In the genomic region with DNA sequence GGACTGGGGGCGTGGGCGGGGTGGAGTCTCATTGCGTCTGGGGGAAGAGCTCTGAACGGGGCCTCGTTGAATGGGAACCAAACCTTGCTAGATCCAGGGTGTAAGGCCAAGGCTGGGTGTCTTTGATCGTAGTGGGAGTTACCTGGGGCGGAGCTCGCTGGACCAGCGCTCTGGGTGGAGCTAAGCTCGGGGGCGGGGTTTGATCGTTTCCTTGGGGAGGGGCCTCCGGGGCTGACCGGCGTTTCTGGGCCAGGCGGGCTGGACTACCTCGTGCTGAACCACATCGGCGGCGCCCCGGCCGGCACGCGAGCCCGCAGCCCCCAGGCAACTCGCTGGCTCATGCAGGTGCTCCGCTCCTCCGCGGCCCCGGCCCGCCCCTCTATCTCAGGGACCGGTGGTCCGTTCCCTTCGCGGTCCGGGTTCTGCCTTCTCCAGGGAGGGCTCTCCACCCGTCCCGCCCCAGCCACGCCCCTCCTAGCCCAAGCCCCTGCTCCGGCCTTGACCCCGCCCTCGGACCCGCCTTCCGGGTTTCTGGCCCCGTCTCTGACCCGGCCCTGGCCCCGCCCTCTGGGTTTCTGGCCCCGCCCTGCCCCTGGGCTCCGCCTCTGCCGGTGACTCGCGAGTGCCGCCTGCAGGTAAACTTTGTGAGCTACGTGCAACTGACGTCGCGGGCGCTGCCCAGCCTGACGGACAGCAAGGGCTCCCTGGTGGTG, we compare ENCODE assay signal across 7 cellular contexts. TPM values are rescaled to one million over a fixed set of nuclear protein-coding genes. Genes with fewer than 3 reads are reported as not detected.
DNase-seq lines count a peak whose midpoint lies in the region; ATAC-seq, FAIRE-seq and TF ChIP-seq lines count a peak whose summit lies in the region.

No MANE protein-coding gene starts in this region.

- peak overlapping the region; percentile 60 for H3K4me2 ChIP-seq in keratinocyte (ENCODE audit: control insufficient read depth, extremely low read depth, insufficient read depth, low read depth, low read length)

- peaks cover 30% of the 10 kb centered on the region for H3K4me1 Mint-ChIP-seq in activated B cell treated with CpG ODN at 0.5 μM for 24 hours

- peak overlapping the region; percentile 85 for H3K4me3 Mint-ChIP-seq in activated B cell treated with CpG ODN at 0.5 μM for 24 hours

- POLR2A ChIA-PET in activated B cell treated with CpG ODN at 0.5 μM for 24 hours (lab: Charles Lee): interaction anchor here (0.5 to 6.4 kb wide), 16 partner anchors 9 to 1052 kb away, joined by 3 to 102 read pairs (median 6); partner anchors contain the start of genes CATSPERD, KHSRP, LONP1 and SAFB

- no peaks in the 10 kb centered on the region for H3K27me3 ChIP-seq in keratinocyte (ENCODE audit: control insufficient read depth, extremely low read depth, insufficient read depth, low read length)

- H3K27ac ChIP-seq in keratinocyte (ENCODE audit: control insufficient read depth, insufficient read depth, low read length): peak overlapping the region; percentile 54

- CTCF ChIA-PET in activated B cell treated with CpG ODN at 0.5 μM for 24 hours (lab: Charles Lee): interaction anchor here (1.1 to 2.0 kb wide), 4 partner anchors 10 to 117 kb away, joined by 3 to 5 read pairs (median 4); no protein-coding TSS in a partner anchor

- intact Hi-C loops in activated B cell treated with CpG ODN at 0.5 μM for 24 hours (cut with micrococcal nuclease): loop anchor here (1.0 to 2.0 kb wide), 4 partner anchors 64 to 896 kb away; partner anchors contain the start of genes FEM1A, SAFB and VMAC

- H2AFZ ChIP-seq in keratinocyte (ENCODE audit: control insufficient read depth, low read length): peak overlapping the region; percentile 81

- peak; percentile 31 for TF ChIP-seq CTCF in activated B cell treated with CpG ODN at 0.5 μM for 24 hours (IDR thresholded peaks at IDR 0.05)
- peak; percentile 63 to 96 (median 93) for TF ChIP-seq CTCF in keratinocyte (optimal IDR thresholded peaks at IDR 0.05 in 1 of 3, IDR thresholded peaks at IDR 0.05 in 1 of 3, conservative IDR thresholded peaks at IDR 0.05 in 1 of 3; ENCODE audit: extremely low read depth in 1 of 3, insufficient read depth in 2 of 3, low read length in 3 of 3)

- peak overlapping the region; percentile 52 to 69 (median 62) for H3K4me3 ChIP-seq in keratinocyte (ENCODE audit: control insufficient read depth in 2 of 3, extremely low read depth in 1 of 3, insufficient read depth in 2 of 3, low read depth in 1 of 3, low read length in 3 of 3)

- FAIRE-seq in keratinocyte (lab: Jason Lieb, UNC): peak; percentile 32

- H3K9me3 ChIP-seq in keratinocyte (ENCODE audit: control insufficient read depth, low read depth, low read length): no peaks in the 10 kb centered on the region

- H3K36me3 Mint-ChIP-seq in activated B cell treated with CpG ODN at 0.5 μM for 24 hours (ENCODE audit: low read depth): peaks cover 13% of the 10 kb centered on the region

- ATAC-seq in GM18511 (IDR thresholded peaks at IDR 0.05; ENCODE audit: unreplicated experiment) (peak; percentile 66), HG03045 (IDR thresholded peaks at IDR 0.05; ENCODE audit: unreplicated experiment) (peak; percentile 36), activated B cell treated with CpG ODN at 0.5 μM for 24 hours (ENCODE audit: low read depth) (peak; percentile 74)

- peaks cover 7% of the 10 kb centered on the region for H3K4me1 ChIP-seq in keratinocyte (ENCODE audit: control insufficient read depth, extremely low read depth, insufficient read depth, low read length)

- peaks cover 10% of the 10 kb centered on the region for H4K20me1 ChIP-seq in keratinocyte (ENCODE audit: control insufficient read depth, extremely low read depth, insufficient read depth, low read length)

- H3K9me1 ChIP-seq in keratinocyte (ENCODE audit: control insufficient read depth, extremely low read depth, insufficient read depth, low read length): no peaks in the 10 kb centered on the region

- dilution Hi-C loops in keratinocyte (cut with MboI; ENCODE audit: extremely low pct_ligation_motif_present, low sequenced_read_pairs): no loop called here

- peak overlapping the region; percentile 71 for H3K9ac ChIP-seq in keratinocyte (ENCODE audit: control insufficient read depth, extremely low read depth, insufficient read depth, low read length)

- H3K79me2 ChIP-seq in keratinocyte (ENCODE audit: control insufficient read depth, insufficient read depth, low read length): peaks cover 17% of the 10 kb centered on the region

- no peaks in the 10 kb centered on the region for H3K27me3 Mint-ChIP-seq in activated B cell treated with CpG ODN at 0.5 μM for 24 hours

- peaks cover 1 to 5% of the 10 kb centered on the region in 2 experiments for H3K36me3 ChIP-seq in keratinocyte (ENCODE audit: control insufficient read depth in 2 of 2, extremely low read depth in 1 of 2, insufficient read depth in 2 of 2, low read length in 2 of 2)

- DNase-seq in NCI-H2107 treated with DMSO at 0.1 percent for 48 hours (lab: John Stamatoyannopoulos, UW; ENCODE audit: unreplicated experiment) (peak; percentile 32), activated B cell treated with CpG ODN at 0.5 μM for 24 hours (peak; percentile 100), keratinocyte (ENCODE audit: low read depth, low spot score) (peak; percentile 76)
- peak; percentile 83 for DNase-seq in central memory CD4-positive, alpha-beta T cell
- peak; percentile 100 for DNase-seq in stimulated activated CD4-positive, alpha-beta T cell treated with anti-CD3 and anti-CD28 coated beads, Interleukin-12 subunit alpha, Interleukin-12 subunit beta, amount 100 ng/mL, for 4 hours

- H3K9me3 Mint-ChIP-seq in activated B cell treated with CpG ODN at 0.5 μM for 24 hours: no peaks in the 10 kb centered on the region

- peak overlapping the region; percentile 89 for H3K27ac Mint-ChIP-seq in activated B cell treated with CpG ODN at 0.5 μM for 24 hours

RNA-seq across cellular contexts. Expression of gene RPL36, which starts 3.3 kb away (rescaled TPM):
- 1,170 and 1,330 TPM in 2 replicates for total RNA-seq in activated B cell treated with CpG ODN at 0.5 μM for 24 hours
- polyA plus RNA-seq in keratinocyte: 562 to 1,236 TPM (median 636 TPM) in 3 replicates
- 761 TPM for polyA plus RNA-seq in keratinocyte (2011; ENCODE audit: low read depth)
- 338 and 825 TPM in 2 replicates for polyA plus RNA-seq in keratinocyte (2011; cell fraction: cytosol; rRNA removed)
- 144 and 172 TPM in 2 replicates for polyA plus RNA-seq in keratinocyte (2011; cell fraction: nucleus; rRNA removed)
- 1,437 and 2,095 TPM in 2 replicates for polyA plus RNA-seq in keratinocyte (2012; ENCODE audit: low replicate concordance)
- 153 to 368 TPM (median 187 TPM) in 3 replicates for polyA minus RNA-seq in keratinocyte
- polyA minus RNA-seq in keratinocyte (2011; cell fraction: cytosol; rRNA and poly(A)+ RNA removed): 1,666 TPM
- polyA minus RNA-seq in keratinocyte (2011; cell fraction: nucleus; rRNA and poly(A)+ RNA removed): 92.1 and 143 TPM in 2 replicates

RNA-seq across cellular contexts. Expression of gene HSD11B1L, which starts 6.0 kb away (rescaled TPM):
- total RNA-seq in activated B cell treated with CpG ODN at 0.5 μM for 24 hours: 1.4 and 1.5 TPM in 2 replicates
- polyA plus RNA-seq in keratinocyte: 3.3 to 9.1 TPM (median 3.7 TPM) in 3 replicates
- 3.6 TPM for polyA plus RNA-seq in keratinocyte (2011; ENCODE audit: low read depth)
- polyA plus RNA-seq in keratinocyte (2011; cell fraction: cytosol; rRNA removed): 2.7 and 7.9 TPM in 2 replicates
- 3.9 and 6.8 TPM in 2 replicates for polyA plus RNA-seq in keratinocyte (2011; cell fraction: nucleus; rRNA removed)
- 5.1 and 9.5 TPM in 2 replicates for polyA plus RNA-seq in keratinocyte (2012; ENCODE audit: low replicate concordance)
- 1.5 to 3.4 TPM (median 2.2 TPM) in 3 replicates for polyA minus RNA-seq in keratinocyte
- polyA minus RNA-seq in keratinocyte (2011; cell fraction: cytosol; rRNA and poly(A)+ RNA removed): 5.6 TPM
- polyA minus RNA-seq in keratinocyte (2011; cell fraction: nucleus; rRNA and poly(A)+ RNA removed): 2.9 and 4.3 TPM in 2 replicates

RNA-seq across cellular contexts. Expression of gene MICOS13, which starts 6.5 kb away (rescaled TPM):
- 58.0 and 60.8 TPM in 2 replicates for total RNA-seq in activated B cell treated with CpG ODN at 0.5 μM for 24 hours
- 28.5 to 80.5 TPM (median 35.2 TPM) in 3 replicates for polyA plus RNA-seq in keratinocyte
- polyA plus RNA-seq in keratinocyte (2011; ENCODE audit: low read depth): 12.1 TPM
- polyA plus RNA-seq in keratinocyte (2011; cell fraction: cytosol; rRNA removed): 23.6 and 53.9 TPM in 2 replicates
- polyA plus RNA-seq in keratinocyte (2011; cell fraction: nucleus; rRNA removed): 19.1 and 20.6 TPM in 2 replicates
- 53.1 and 77.8 TPM in 2 replicates for polyA plus RNA-seq in keratinocyte (2012; ENCODE audit: low replicate concordance)
- 10.2 to 30.7 TPM (median 16.9 TPM) in 3 replicates for polyA minus RNA-seq in keratinocyte
- 55.1 TPM for polyA minus RNA-seq in keratinocyte (2011; cell fraction: cytosol; rRNA and poly(A)+ RNA removed)
- 7.0 and 8.1 TPM in 2 replicates for polyA minus RNA-seq in keratinocyte (2011; cell fraction: nucleus; rRNA and poly(A)+ RNA removed)

RNA-seq across cellular contexts. Expression of gene LONP1, which starts 33.1 kb away (rescaled TPM):
- 72.9 and 77.5 TPM in 2 replicates for total RNA-seq in activated B cell treated with CpG ODN at 0.5 μM for 24 hours
- 24.2 to 29.6 TPM (median 27.7 TPM) in 3 replicates for polyA plus RNA-seq in keratinocyte
- 49.6 TPM for polyA plus RNA-seq in keratinocyte (2011; ENCODE audit: low read depth)
- 12.0 and 29.3 TPM in 2 replicates for polyA plus RNA-seq in keratinocyte (2011; cell fraction: cytosol; rRNA removed)
- polyA plus RNA-seq in keratinocyte (2011; cell fraction: nucleus; rRNA removed): 38.1 and 47.6 TPM in 2 replicates
- polyA plus RNA-seq in keratinocyte (2012; ENCODE audit: low replicate concordance): 37.6 and 46.6 TPM in 2 replicates
- 24.5 to 51.4 TPM (median 32.5 TPM) in 3 replicates for polyA minus RNA-seq in keratinocyte
- polyA minus RNA-seq in keratinocyte (2011; cell fraction: cytosol; rRNA and poly(A)+ RNA removed): 44.3 TPM
- polyA minus RNA-seq in keratinocyte (2011; cell fraction: nucleus; rRNA and poly(A)+ RNA removed): 33.6 and 35.7 TPM in 2 replicates

RNA-seq across cellular contexts. Expression of gene CATSPERD, which starts 33.6 kb away (rescaled TPM):
- not detected in 2 replicates for total RNA-seq in activated B cell treated with CpG ODN at 0.5 μM for 24 hours
- not detected in 3 replicates for polyA plus RNA-seq in keratinocyte
- polyA plus RNA-seq in keratinocyte (2011; ENCODE audit: low read depth): not detected
- not detected in 2 replicates for polyA plus RNA-seq in keratinocyte (2011; cell fraction: cytosol; rRNA removed)
- not detected in 2 replicates for polyA plus RNA-seq in keratinocyte (2011; cell fraction: nucleus; rRNA removed)
- not detected in 2 replicates for polyA plus RNA-seq in keratinocyte (2012; ENCODE audit: low replicate concordance)
- polyA minus RNA-seq in keratinocyte: 0.06 TPM in 1 of 3 replicates, not detected in the others
- polyA minus RNA-seq in keratinocyte (2011; cell fraction: cytosol; rRNA and poly(A)+ RNA removed): not detected
- polyA minus RNA-seq in keratinocyte (2011; cell fraction: nucleus; rRNA and poly(A)+ RNA removed): not detected in 2 replicates

Comparison
In these comparisons a context has a peak if more than half of its experiments do, and no peak if none do; other contexts are left out.
1. Peak in every context shown above with its lines: DNase-seq, ATAC-seq, H3K4me3 ChIP-seq and H3K27ac ChIP-seq.
2. DNase-seq: peak in every context shown above with its lines; median percentile 100 in activated B cell treated with CpG ODN at 0.5 μM for 24 hours; 100 in stimulated activated CD4-positive, alpha-beta T cell treated with anti-CD3 and anti-CD28 coated beads, Interleukin-12 subunit alpha, Interleukin-12 subunit beta, amount 100 ng/mL, for 4 hours; 83 in central memory CD4-positive, alpha-beta T cell; 76 in keratinocyte; 32 in NCI-H2107 treated with DMSO at 0.1 percent for 48 hours.